In genomic region chr11:65497141-65498041, GRCh38 we compare ENCODE assay signal across 1 cellular context.
A peak's percentile ranks its signal among the peaks of the same experiment; 100 is the strongest.
TF ChIP-seq lines count a peak whose summit lies in the region.

No MANE protein-coding gene starts in this region.

TF ChIP-seq in HepG2, 621 proteins besides CTCF, POLR2A, EP300 and RAD21 (continued from another document and continues in another):
- no peak for TF ChIP-seq ZNF512 (CRISPR knock-in tag; IDR thresholded peaks at IDR 0.05)
- TF ChIP-seq, protein P1, sequence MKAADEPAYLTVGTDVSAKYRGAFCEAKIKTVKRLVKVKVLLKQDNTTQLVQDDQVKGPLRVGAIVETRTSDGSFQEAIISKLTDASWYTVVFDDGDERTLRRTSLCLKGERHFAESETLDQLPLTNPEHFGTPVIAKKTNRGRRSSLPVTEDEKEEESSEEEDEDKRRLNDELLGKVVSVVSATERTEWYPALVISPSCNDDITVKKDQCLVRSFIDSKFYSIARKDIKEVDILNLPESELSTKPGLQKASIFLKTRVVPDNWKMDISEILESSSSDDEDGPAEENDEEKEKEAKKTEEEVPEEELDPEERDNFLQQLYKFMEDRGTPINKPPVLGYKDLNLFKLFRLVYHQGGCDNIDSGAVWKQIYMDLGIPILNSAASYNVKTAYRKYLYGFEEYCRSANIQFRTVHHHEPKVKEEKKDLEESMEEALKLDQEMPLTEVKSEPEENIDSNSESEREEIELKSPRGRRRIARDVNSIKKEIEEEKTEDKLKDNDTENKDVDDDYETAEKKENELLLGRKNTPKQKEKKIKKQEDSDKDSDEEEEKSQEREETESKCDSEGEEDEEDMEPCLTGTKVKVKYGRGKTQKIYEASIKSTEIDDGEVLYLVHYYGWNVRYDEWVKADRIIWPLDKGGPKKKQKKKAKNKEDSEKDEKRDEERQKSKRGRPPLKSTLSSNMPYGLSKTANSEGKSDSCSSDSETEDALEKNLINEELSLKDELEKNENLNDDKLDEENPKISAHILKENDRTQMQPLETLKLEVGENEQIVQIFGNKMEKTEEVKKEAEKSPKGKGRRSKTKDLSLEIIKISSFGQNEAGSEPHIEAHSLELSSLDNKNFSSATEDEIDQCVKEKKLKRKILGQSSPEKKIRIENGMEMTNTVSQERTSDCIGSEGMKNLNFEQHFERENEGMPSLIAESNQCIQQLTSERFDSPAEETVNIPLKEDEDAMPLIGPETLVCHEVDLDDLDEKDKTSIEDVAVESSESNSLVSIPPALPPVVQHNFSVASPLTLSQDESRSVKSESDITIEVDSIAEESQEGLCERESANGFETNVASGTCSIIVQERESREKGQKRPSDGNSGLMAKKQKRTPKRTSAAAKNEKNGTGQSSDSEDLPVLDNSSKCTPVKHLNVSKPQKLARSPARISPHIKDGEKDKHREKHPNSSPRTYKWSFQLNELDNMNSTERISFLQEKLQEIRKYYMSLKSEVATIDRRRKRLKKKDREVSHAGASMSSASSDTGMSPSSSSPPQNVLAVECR (CRISPR knock-in tag; IDR thresholded peaks at IDR 0.05; ENCODE audit: borderline replicate concordance): peak; percentile 90
- TF ChIP-seq MLX (CRISPR knock-in tag; IDR thresholded peaks at IDR 0.05): peak; percentile 76; the same call in 1 of the 2 replicates
- no peak; the same call in 1 of the 2 replicates for TF ChIP-seq ZHX2 (IDR thresholded peaks at IDR 0.05; ENCODE audit: low read depth)
- no peak for TF ChIP-seq ZHX2 (CRISPR knock-in tag; IDR thresholded peaks at IDR 0.05; ENCODE audit: borderline replicate concordance)
- TF ChIP-seq, protein P2, sequence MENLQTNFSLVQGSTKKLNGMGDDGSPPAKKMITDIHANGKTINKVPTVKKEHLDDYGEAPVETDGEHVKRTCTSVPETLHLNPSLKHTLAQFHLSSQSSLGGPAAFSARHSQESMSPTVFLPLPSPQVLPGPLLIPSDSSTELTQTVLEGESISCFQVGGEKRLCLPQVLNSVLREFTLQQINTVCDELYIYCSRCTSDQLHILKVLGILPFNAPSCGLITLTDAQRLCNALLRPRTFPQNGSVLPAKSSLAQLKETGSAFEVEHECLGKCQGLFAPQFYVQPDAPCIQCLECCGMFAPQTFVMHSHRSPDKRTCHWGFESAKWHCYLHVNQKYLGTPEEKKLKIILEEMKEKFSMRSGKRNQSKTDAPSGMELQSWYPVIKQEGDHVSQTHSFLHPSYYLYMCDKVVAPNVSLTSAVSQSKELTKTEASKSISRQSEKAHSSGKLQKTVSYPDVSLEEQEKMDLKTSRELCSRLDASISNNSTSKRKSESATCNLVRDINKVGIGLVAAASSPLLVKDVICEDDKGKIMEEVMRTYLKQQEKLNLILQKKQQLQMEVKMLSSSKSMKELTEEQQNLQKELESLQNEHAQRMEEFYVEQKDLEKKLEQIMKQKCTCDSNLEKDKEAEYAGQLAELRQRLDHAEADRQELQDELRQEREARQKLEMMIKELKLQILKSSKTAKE (CRISPR knock-in tag; IDR thresholded peaks at IDR 0.05; ENCODE audit: borderline replicate concordance): peak; percentile 81; the same call in 1 of the 2 replicates
- no peak for TF ChIP-seq ZNF296 (CRISPR knock-in tag; conservative IDR thresholded peaks at IDR 0.05)
- TF ChIP-seq RXRB (CRISPR knock-in tag; IDR thresholded peaks at IDR 0.05; ENCODE audit: borderline replicate concordance): peak; percentile 83
- no peak; the same call in 1 of the 2 replicates for TF ChIP-seq KLF6 (CRISPR knock-in tag; IDR thresholded peaks at IDR 0.05)
- TF ChIP-seq RARA (CRISPR knock-in tag; IDR thresholded peaks at IDR 0.05): peak; percentile 77
- TF ChIP-seq DR1 (CRISPR knock-in tag; IDR thresholded peaks at IDR 0.05): peak; percentile 60
- no peak for TF ChIP-seq TBP (CRISPR knock-in tag; IDR thresholded peaks at IDR 0.05)
- TF ChIP-seq, protein P3, sequence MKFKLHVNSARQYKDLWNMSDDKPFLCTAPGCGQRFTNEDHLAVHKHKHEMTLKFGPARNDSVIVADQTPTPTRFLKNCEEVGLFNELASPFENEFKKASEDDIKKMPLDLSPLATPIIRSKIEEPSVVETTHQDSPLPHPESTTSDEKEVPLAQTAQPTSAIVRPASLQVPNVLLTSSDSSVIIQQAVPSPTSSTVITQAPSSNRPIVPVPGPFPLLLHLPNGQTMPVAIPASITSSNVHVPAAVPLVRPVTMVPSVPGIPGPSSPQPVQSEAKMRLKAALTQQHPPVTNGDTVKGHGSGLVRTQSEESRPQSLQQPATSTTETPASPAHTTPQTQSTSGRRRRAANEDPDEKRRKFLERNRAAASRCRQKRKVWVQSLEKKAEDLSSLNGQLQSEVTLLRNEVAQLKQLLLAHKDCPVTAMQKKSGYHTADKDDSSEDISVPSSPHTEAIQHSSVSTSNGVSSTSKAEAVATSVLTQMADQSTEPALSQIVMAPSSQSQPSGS (CRISPR knock-in tag; IDR thresholded peaks at IDR 0.05): peak; percentile 72
- TF ChIP-seq EED (CRISPR knock-in tag; IDR thresholded peaks at IDR 0.05): no peak
- TF ChIP-seq, protein P4, sequence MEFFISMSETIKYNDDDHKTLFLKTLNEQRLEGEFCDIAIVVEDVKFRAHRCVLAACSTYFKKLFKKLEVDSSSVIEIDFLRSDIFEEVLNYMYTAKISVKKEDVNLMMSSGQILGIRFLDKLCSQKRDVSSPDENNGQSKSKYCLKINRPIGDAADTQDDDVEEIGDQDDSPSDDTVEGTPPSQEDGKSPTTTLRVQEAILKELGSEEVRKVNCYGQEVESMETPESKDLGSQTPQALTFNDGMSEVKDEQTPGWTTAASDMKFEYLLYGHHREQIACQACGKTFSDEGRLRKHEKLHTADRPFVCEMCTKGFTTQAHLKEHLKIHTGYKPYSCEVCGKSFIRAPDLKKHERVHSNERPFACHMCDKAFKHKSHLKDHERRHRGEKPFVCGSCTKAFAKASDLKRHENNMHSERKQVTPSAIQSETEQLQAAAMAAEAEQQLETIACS (CRISPR knock-in tag; IDR thresholded peaks at IDR 0.05): no peak
- no peak for TF ChIP-seq ZNF75D (CRISPR knock-in tag; IDR thresholded peaks at IDR 0.05; ENCODE audit: borderline replicate concordance)
- TF ChIP-seq TEAD3 (CRISPR knock-in tag; optimal IDR thresholded peaks at IDR 0.05; ENCODE audit: borderline replicate concordance): peak; percentile 85
- TF ChIP-seq STAG1 (CRISPR knock-in tag; IDR thresholded peaks at IDR 0.05): no peak; the same call in 1 of the 2 replicates
- TF ChIP-seq, protein P5, sequence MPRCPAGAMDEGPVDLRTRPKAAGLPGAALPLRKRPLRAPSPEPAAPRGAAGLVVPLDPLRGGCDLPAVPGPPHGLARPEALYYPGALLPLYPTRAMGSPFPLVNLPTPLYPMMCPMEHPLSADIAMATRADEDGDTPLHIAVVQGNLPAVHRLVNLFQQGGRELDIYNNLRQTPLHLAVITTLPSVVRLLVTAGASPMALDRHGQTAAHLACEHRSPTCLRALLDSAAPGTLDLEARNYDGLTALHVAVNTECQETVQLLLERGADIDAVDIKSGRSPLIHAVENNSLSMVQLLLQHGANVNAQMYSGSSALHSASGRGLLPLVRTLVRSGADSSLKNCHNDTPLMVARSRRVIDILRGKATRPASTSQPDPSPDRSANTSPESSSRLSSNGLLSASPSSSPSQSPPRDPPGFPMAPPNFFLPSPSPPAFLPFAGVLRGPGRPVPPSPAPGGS (CRISPR knock-in tag; IDR thresholded peaks at IDR 0.05): peak; percentile 68; the same call in 1 of the 2 replicates
- TF ChIP-seq ZNF446 (CRISPR knock-in tag; IDR thresholded peaks at IDR 0.05): peak; percentile 48; the same call in 1 of the 2 replicates
- TF ChIP-seq ZNF282 (IDR thresholded peaks at IDR 0.05; ENCODE audit: partially characterized antibody): no peak
- no peak for TF ChIP-seq PLSCR1 (CRISPR knock-in tag; IDR thresholded peaks at IDR 0.05; ENCODE audit: borderline replicate concordance)
- TF ChIP-seq ZNF746 (CRISPR knock-in tag; IDR thresholded peaks at IDR 0.05): peak; percentile 96
- no peak; the same call in 1 of the 2 replicates for TF ChIP-seq JUN (CRISPR knock-in tag; IDR thresholded peaks at IDR 0.05)
- peak; percentile 83; the same call in 1 of the 2 replicates for TF ChIP-seq HOXA5 (CRISPR knock-in tag; IDR thresholded peaks at IDR 0.05)
- no peak for TF ChIP-seq ZNF484 (CRISPR knock-in tag; IDR thresholded peaks at IDR 0.05; ENCODE audit: borderline replicate concordance, low read depth)
- peak; percentile 87 for TF ChIP-seq HDAC1 (CRISPR knock-in tag; IDR thresholded peaks at IDR 0.05)
- no peak for TF ChIP-seq PRDM15 (CRISPR knock-in tag; IDR thresholded peaks at IDR 0.05)
- TF ChIP-seq ZNF790 (CRISPR knock-in tag; IDR thresholded peaks at IDR 0.05; ENCODE audit: borderline replicate concordance): peak; percentile 75; the same call in 1 of the 2 replicates
- TF ChIP-seq NCOA1 (CRISPR knock-in tag; IDR thresholded peaks at IDR 0.05): peak; percentile 92
- TF ChIP-seq SMC3 (IDR thresholded peaks at IDR 0.05; ENCODE audit: low read length): no peak
- TF ChIP-seq ZNF775 (CRISPR knock-in tag; IDR thresholded peaks at IDR 0.05; ENCODE audit: borderline replicate concordance): no peak
- TF ChIP-seq ZSCAN25 (CRISPR knock-in tag; IDR thresholded peaks at IDR 0.05): peak; percentile 78; the same call in 1 of the 2 replicates
